In genomic region chr20:23112595-23112994, GRCh38 we compare ENCODE assay signal across 27 cellular contexts. TPM values are rescaled to one million over a fixed set of nuclear protein-coding genes. Genes with fewer than 3 reads are reported as not detected.
"Had no signal": no experiment of that assay in that cellular context is flagged by ENCODE, and none has a peak within 500 bp of the region (broad histone marks: within the 10 kb centered on the region; RNA-seq: fewer than 3 reads in every experiment).

No MANE protein-coding gene starts in this region.

- H3K36me3 ChIP-seq: colonic mucosa, gastroesophageal sphincter, right atrium auricular region, suprapubic skin, tibial artery, upper lobe of right lung had no signal

- H3K9me3 ChIP-seq: body of pancreas, colonic mucosa, gastroesophageal sphincter, right atrium auricular region, suprapubic skin, tibial artery, upper lobe of right lung had no signal

- H3K27me3 ChIP-seq: body of pancreas, colonic mucosa, dorsolateral prefrontal cortex, gastroesophageal sphincter, right atrium auricular region, suprapubic skin, tibial artery, upper lobe of right lung had no signal

- H3K27me3 Mint-ChIP-seq: activated naive CD8-positive, alpha-beta T cell had no signal

- H3K27ac Mint-ChIP-seq: activated naive CD8-positive, alpha-beta T cell; activated T-cell treated with anti-CD3 and anti-CD28 coated beads, Interleukin-2, amount 50 U/mL, for 72 hours; naive thymus-derived CD4-positive, alpha-beta T cell had no signal

- H3K4me1 ChIP-seq: body of pancreas, colonic mucosa had no signal

- DNase-seq: activated CD4-positive, alpha-beta T cell treated with anti-CD3 and anti-CD28 coated beads for 4 hours; activated CD4-positive, alpha-beta T cell treated with anti-CD3 and anti-CD28 coated beads, Interleukin-2, amount 50 U/mL, for 4 hours; activated naive CD4-positive, alpha-beta T cell; activated T-cell treated with anti-CD3 and anti-CD28 coated beads for 4 hours; activated T-cell treated with anti-CD3 and anti-CD28 coated beads, Interleukin-2, amount 50 U/mL, for 72 hours; anterior cingulate cortex; body of pancreas; cerebellar nuclear complex; colonic mucosa; dorsolateral prefrontal cortex; effector memory CD4-positive, alpha-beta T cell; head of caudate nucleus; hippocampal formation; immature natural killer cell; midbrain; naive thymus-derived CD4-positive, alpha-beta T cell; occipital lobe; stimulated activated naive CD4-positive, alpha-beta T cell; tibial artery; upper lobe of right lung had no signal

- H3K4me1 Mint-ChIP-seq: immature natural killer cell, neural crest cell had no signal

- H3K36me3 Mint-ChIP-seq: activated naive CD8-positive, alpha-beta T cell; immature natural killer cell; naive thymus-derived CD4-positive, alpha-beta T cell had no signal

- H3K4me3 Mint-ChIP-seq: activated naive CD8-positive, alpha-beta T cell; activated T-cell treated with anti-CD3 and anti-CD28 coated beads, Interleukin-2, amount 50 U/mL, for 72 hours; immature natural killer cell; naive thymus-derived CD4-positive, alpha-beta T cell; neural crest cell had no signal

- H3K4me3 ChIP-seq: body of pancreas, colonic mucosa, dorsolateral prefrontal cortex, gastroesophageal sphincter, right atrium auricular region, suprapubic skin, tibial artery, upper lobe of right lung had no signal

- H3K27ac ChIP-seq: body of pancreas, colonic mucosa, gastroesophageal sphincter, parathyroid adenoma, right atrium auricular region, suprapubic skin, tibial artery, upper lobe of right lung had no signal

- ATAC-seq: activated T-cell treated with anti-CD3 and anti-CD28 coated beads, Interleukin-2, amount 50 U/mL, for 72 hours; body of pancreas; gastroesophageal sphincter; naive thymus-derived CD4-positive, alpha-beta T cell; upper lobe of right lung had no signal

- H3K9me3 Mint-ChIP-seq: activated T-cell treated with anti-CD3 and anti-CD28 coated beads, Interleukin-2, amount 50 U/mL, for 72 hours; immature natural killer cell; naive thymus-derived CD4-positive, alpha-beta T cell; neural crest cell had no signal

RNA-seq across cellular contexts. Expression of gene CD93, which starts 26.5 kb away (rescaled TPM):
- total RNA-seq: fibroblast of lung had no signal
